ENCODE assay signal across 7 cellular contexts in the genomic region with DNA sequence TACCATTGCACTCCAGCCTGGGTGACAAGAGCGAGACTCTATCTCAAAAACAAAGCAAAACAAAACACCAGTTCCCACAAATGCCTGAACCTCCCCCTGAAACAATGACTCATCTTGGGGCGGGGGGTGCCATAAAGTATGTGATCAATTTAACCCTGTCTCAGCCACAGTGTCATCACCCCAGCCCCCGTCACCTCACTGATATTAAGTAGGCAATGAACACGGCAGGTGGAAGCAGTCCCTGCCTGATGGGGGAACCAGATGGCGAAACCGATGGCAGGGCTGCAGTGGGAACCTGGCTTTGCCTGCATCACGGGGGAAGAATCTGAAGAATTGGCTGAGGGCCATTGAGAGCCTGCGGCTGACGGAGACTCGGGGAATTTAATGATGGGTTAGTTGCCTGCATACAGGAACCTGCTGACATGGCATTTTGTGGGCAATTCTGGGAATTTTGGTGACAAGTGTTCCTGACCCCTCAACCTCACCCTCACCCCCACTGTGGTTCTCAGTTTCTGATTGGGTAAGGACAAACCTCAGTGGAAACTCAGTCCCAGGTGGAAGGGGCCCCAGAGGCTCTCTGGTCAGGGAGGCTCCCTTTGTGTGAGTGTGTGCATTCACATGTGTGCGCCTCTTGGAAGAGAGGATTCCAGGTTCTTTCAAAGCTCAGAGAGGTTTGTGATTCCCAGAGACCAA. TPM values are rescaled to one million over a fixed set of nuclear protein-coding genes. Genes with fewer than 3 reads are reported as not detected.
A peak's percentile ranks its signal among the peaks of the same experiment; 100 is the strongest.
DNase-seq lines count a peak whose midpoint lies in the region; ATAC-seq, FAIRE-seq and TF ChIP-seq lines count a peak whose summit lies in the region.

No MANE protein-coding gene starts in this region.

- ATAC-seq in HG03196 (IDR thresholded peaks at IDR 0.05; ENCODE audit: unreplicated experiment) (no peak), GM18858 (IDR thresholded peaks at IDR 0.05; ENCODE audit: unreplicated experiment) (no peak)

- peaks cover 15% of the 10 kb centered on the region for H3K4me1 ChIP-seq in osteoblast (ENCODE audit: insufficient read depth, low read length)

- TF ChIP-seq CTCF in bronchial epithelial cell (IDR thresholded peaks at IDR 0.05; ENCODE audit: insufficient read depth, low read length, severe bottlenecking) (no peak), osteoblast (IDR thresholded peaks at IDR 0.05; ENCODE audit: extremely low read depth, low read depth, low read length) (no peak)

- DNase-seq in G401 (ENCODE audit: low spot score) (peak; percentile 88), NCI-H226 (peak; percentile 74), bronchial epithelial cell (ENCODE audit: low read depth) (peak; percentile 77), osteoblast (ENCODE audit: insufficient read length, low spot score, missing footprints) (peak; percentile 98), NAMALWA (ENCODE audit: low spot score) (no peak)

- in situ Hi-C loops in G401 (cut with HindIII; ENCODE audit: low sequenced_read_pairs), result loop anchor here (10.0 kb wide), 1 partner anchor 67 kb away; no protein-coding TSS in a partner anchor

- no peak overlapping the region for H2AFZ ChIP-seq in osteoblast (ENCODE audit: low read length)

- no peak for FAIRE-seq in bronchial epithelial cell (lab: Jason Lieb, UNC)

- H4K20me1 ChIP-seq in osteoblast (ENCODE audit: insufficient read depth, low read length), result no peaks in the 10 kb centered on the region

- H3K79me2 ChIP-seq in osteoblast (ENCODE audit: insufficient read depth, low read length), result no peaks in the 10 kb centered on the region

- H3K27me3 ChIP-seq in bronchial epithelial cell (ENCODE audit: control insufficient read depth, insufficient read depth, low read length) (peaks cover 16% of the 10 kb centered on the region), osteoblast (ENCODE audit: insufficient read depth, low read length) (peaks cover 13% of the 10 kb centered on the region)

- H3K27ac ChIP-seq in osteoblast (ENCODE audit: low read depth, low read length), result peak overlapping the region; percentile 63

- H3K36me3 ChIP-seq in bronchial epithelial cell (ENCODE audit: control insufficient read depth, insufficient read depth, low read length) (no peaks in the 10 kb centered on the region), osteoblast (ENCODE audit: insufficient read depth, low read length) (no peaks in the 10 kb centered on the region)

- no peaks in the 10 kb centered on the region for H3K9me3 ChIP-seq in osteoblast (ENCODE audit: low read depth, low read length)

- H3K4me2 ChIP-seq in osteoblast (ENCODE audit: insufficient read depth, low read length), result peak overlapping the region; percentile 69

- H3K4me3 ChIP-seq in bronchial epithelial cell (ENCODE audit: low read depth, low read length) (no peak overlapping the region), osteoblast (ENCODE audit: insufficient read depth, low read length) (peak overlapping the region; percentile 52)

RNA-seq across cellular contexts. Expression of gene SHISAL1, which starts 39.1 kb away (rescaled TPM):
- under 0.01 and 0.10 TPM in 2 replicates for total RNA-seq in G401 (2014; rRNA removed; shearing (Covaris generic))
- total RNA-seq in bronchial epithelial cell (under 0.01 and 0.26 TPM in 2 replicates), osteoblast (52.5 and 57.2 TPM in 2 replicates)

Comparison
In these comparisons a context has a peak if more than half of its experiments do, and no peak if none do; other contexts are left out.
1. RNA of gene SHISAL1, which starts 39.1 kb away (total RNA-seq): 52.5 to 57.2 TPM in osteoblast; under 0.01 to 0.26 TPM in bronchial epithelial cell and under 0.01 to 0.10 TPM in G401; every median in the first group is over 10 times any median in the second.